In the genomic region with DNA sequence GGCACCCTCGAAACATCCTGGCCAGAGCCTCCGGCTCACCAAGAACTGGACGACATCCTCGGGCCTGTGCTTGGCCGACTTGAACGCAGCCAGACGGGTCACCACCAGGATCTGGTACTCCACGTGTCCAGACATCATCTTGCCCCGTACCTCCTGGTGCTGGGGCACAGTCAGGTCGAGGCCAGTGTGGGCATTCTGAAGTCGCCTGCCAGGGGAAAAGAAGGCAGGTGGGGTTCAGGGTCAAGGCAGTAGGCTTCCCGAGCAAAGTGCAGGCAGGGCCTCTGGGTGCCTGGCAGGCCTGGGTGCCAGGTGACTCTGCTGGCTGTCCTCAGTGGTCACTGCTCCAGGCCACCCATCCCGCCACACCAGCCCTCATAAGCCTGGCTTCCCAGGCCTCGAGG, we compare ENCODE assay signal across 24 cellular contexts. TPM values are rescaled to one million over a fixed set of nuclear protein-coding genes. Genes with fewer than 3 reads are reported as not detected.
"Had no signal": no experiment of that assay in that cellular context is flagged by ENCODE, and none has a peak within 500 bp of the region (broad histone marks: within the 10 kb centered on the region; RNA-seq: fewer than 3 reads in every experiment).

No MANE protein-coding gene starts in this region.

- FAIRE-seq: astrocyte had no signal

- ATAC-seq: activated CD8-positive, alpha-beta T cell treated with anti-CD3 and anti-CD28 coated beads, Interleukin-2, amount 10 ng/mL, durations not matched to agents 7 days and 5 days; activated naive CD4-positive, alpha-beta T cell treated with anti-CD3 and anti-CD28 coated beads, Interleukin-2, amount 50 U/mL, for 72 hours; activated naive CD8-positive, alpha-beta T cell treated with anti-CD3 and anti-CD28 coated beads, Interleukin-2, amount 50 U/mL, for 24 hours; T-helper 17 cell; WTC11 had no signal

- DNase-seq: activated CD4-positive, alpha-beta T cell treated with anti-CD3 and anti-CD28 coated beads for 48 hours; activated CD4-positive, alpha-beta T cell treated with anti-CD3 and anti-CD28 coated beads, Interleukin-2, amount 50 U/mL, for 4 hours; activated CD4-positive, CD25-positive, alpha-beta regulatory T cell treated with anti-CD3 and anti-CD28 coated beads, Interleukin-2, amount 50 U/mL, for 72 hours; activated CD8-positive, alpha-beta memory T cell treated with anti-CD3 and anti-CD28 coated beads, Interleukin-2, amount 50 U/mL, for 48 hours; activated CD8-positive, alpha-beta T cell treated with anti-CD3 and anti-CD28 coated beads, Interleukin-2, amount 10 ng/mL, durations not matched to agents 7 days and 5 days; activated naive CD4-positive, alpha-beta T cell; activated naive CD8-positive, alpha-beta T cell treated with anti-CD3 and anti-CD28 coated beads, Interleukin-2, amount 50 U/mL, for 24 hours; activated T-cell treated with anti-CD3 and anti-CD28 coated beads, Interleukin-2, amount 50 U/mL, for 1 hour; amniotic stem cell; NCI-H1092; NCI-H1417; NCI-H1930; NCI-H345; NCI-H510A; Peyer's patch; SIG-M5; T-helper 17 cell; T-helper 9 cell had no signal

- H3K4me2 ChIP-seq: KMS-11 had no signal

- H3K27ac ChIP-seq: KMS-11, Peyer's patch, RWPE1 had no signal

- H3K27me3 ChIP-seq: Peyer's patch had no signal

- H3K9ac ChIP-seq: KMS-11 had no signal

- H3K9me3 ChIP-seq: Peyer's patch had no signal

- H3K4me3 ChIP-seq: Peyer's patch had no signal

RNA-seq across cellular contexts. Expression of a gene that starts 21.6 kb away (rescaled TPM):
- total RNA-seq: activated CD8-positive, alpha-beta T cell treated with anti-CD3 and anti-CD28 coated beads, Interleukin-2, amount 10 ng/mL, durations not matched to agents 7 days and 5 days; MCF 10A had no signal
